In genomic region chr19:3599776-3600183, GRCh38 we compare ENCODE assay signal across 20 cellular contexts. TPM values are rescaled to one million over a fixed set of nuclear protein-coding genes. Genes with fewer than 3 reads are reported as not detected.
DNase-seq lines count a peak whose midpoint lies in the region; ATAC-seq, FAIRE-seq and TF ChIP-seq lines count a peak whose summit lies in the region.
"Had no signal": no experiment of that assay in that cellular context is flagged by ENCODE, and none has a peak within 500 bp of the region (broad histone marks: within the 10 kb centered on the region; RNA-seq: fewer than 3 reads in every experiment).

No MANE protein-coding gene starts in this region.

- peak; percentile 46 for TF ChIP-seq CTCF in choroid plexus epithelial cell (conservative IDR thresholded peaks at IDR 0.05; ENCODE audit: low read depth, low read length)
- TF ChIP-seq CTCF in progenitor cell of endocrine pancreas (IDR thresholded peaks at IDR 0.05; ENCODE audit: unreplicated experiment), result peak; percentile 26

- no peak for FAIRE-seq in urothelium cell line (lab: Jason Lieb, UNC)
- FAIRE-seq: endothelial cell of umbilical vein had no signal

- H3K27ac Mint-ChIP-seq in progenitor cell of endocrine pancreas, result no peak overlapping the region
- H3K27ac Mint-ChIP-seq: activated B cell treated with CpG ODN at 0.5 μM for 24 hours; activated T-helper 2 cell treated with anti-CD3 and anti-CD28 coated beads, Interferon-gamma antibody, Interleukin-2, Interleukin-4, amounts not matched to agents 10 μg/mL and 5 μg/mL and 100 μg/mL, durations not matched to agents 14 hours and 24 hours and 36 hours; natural killer cell treated with Interleukin-12 subunit alpha and Interleukin-12 subunit beta and Interleukin-15 and Interleukin-18, amount 100 ng/mL, for 72 hours had no signal

- H3K4me1 Mint-ChIP-seq in progenitor cell of endocrine pancreas (ENCODE audit: low read depth), result no peaks in the 10 kb centered on the region

- H3K4me3 Mint-ChIP-seq in progenitor cell of endocrine pancreas (ENCODE audit: low read depth), result no peak overlapping the region
- H3K4me3 Mint-ChIP-seq: activated B cell treated with CpG ODN at 0.5 μM for 24 hours; natural killer cell treated with Interleukin-12 subunit alpha and Interleukin-12 subunit beta and Interleukin-15 and Interleukin-18, amount 100 ng/mL, for 72 hours had no signal

- no peak for ATAC-seq in GM18519 (IDR thresholded peaks at IDR 0.05; ENCODE audit: low FRiP score, unreplicated experiment)

- no peak overlapping the region for H3K4me3 ChIP-seq in choroid plexus epithelial cell (ENCODE audit: low read depth, low read length)
- H3K4me3 ChIP-seq: BLaER1, Peyer's patch had no signal

- H3K27me3 Mint-ChIP-seq in progenitor cell of endocrine pancreas, result peaks cover under 1% of the 10 kb centered on the region
- H3K27me3 Mint-ChIP-seq: activated B cell treated with CpG ODN at 0.5 μM for 24 hours; natural killer cell treated with Interleukin-12 subunit alpha and Interleukin-12 subunit beta and Interleukin-15 and Interleukin-18, amount 100 ng/mL, for 72 hours had no signal

- H3K9me3 Mint-ChIP-seq in progenitor cell of endocrine pancreas (ENCODE audit: low read depth), result no peaks in the 10 kb centered on the region
- H3K9me3 Mint-ChIP-seq: activated B cell treated with CpG ODN at 0.5 μM for 24 hours; activated T-helper 2 cell treated with anti-CD3 and anti-CD28 coated beads, Interferon-gamma antibody, Interleukin-2, Interleukin-4, amounts not matched to agents 10 μg/mL and 5 μg/mL and 100 μg/mL, durations not matched to agents 14 hours and 24 hours and 36 hours; natural killer cell treated with Interleukin-12 subunit alpha and Interleukin-12 subunit beta and Interleukin-15 and Interleukin-18, amount 100 ng/mL, for 72 hours had no signal

- H3K36me3 Mint-ChIP-seq in progenitor cell of endocrine pancreas (ENCODE audit: insufficient read depth), result no peaks in the 10 kb centered on the region
- H3K36me3 Mint-ChIP-seq: natural killer cell treated with Interleukin-12 subunit alpha and Interleukin-12 subunit beta and Interleukin-15 and Interleukin-18, amount 100 ng/mL, for 72 hours had no signal

- peak; percentile 57 for DNase-seq in ELF-1 (ENCODE audit: low read depth, low spot score)
- DNase-seq in HuH-7.5 (ENCODE audit: low spot score), result peak; percentile 95
- no peak for DNase-seq in choroid plexus epithelial cell (ENCODE audit: low read depth)
- no peak for DNase-seq in progenitor cell of endocrine pancreas (ENCODE audit: low spot score, unreplicated experiment)
- no peak for DNase-seq in T-helper 2 cell
- DNase-seq in urothelium cell line (ENCODE audit: low spot score), result no peak
- no peak for DNase-seq in activated CD4-positive, alpha-beta T cell treated with anti-CD3 and anti-CD28 coated beads for 48 hours
- DNase-seq: activated B cell treated with CpG ODN at 0.5 μM for 24 hours, DMS 273 treated with DMSO at 0.1 percent for 48 hours, KG1, NCI-H1092 treated with DMSO at 0.1 percent for 48 hours, NCI-H2171, NCI-H748 treated with DMSO at 0.1 percent for 48 hours, Peyer's patch, retina had no signal

RNA-seq across cellular contexts. Expression of gene TBXA2R, which starts 6.9 kb away (rescaled TPM):
- not detected in 2 replicates for total RNA-seq in progenitor cell of endocrine pancreas

RNA-seq across cellular contexts. Expression of gene GIPC3, which starts 14.5 kb away (rescaled TPM):
- not detected in 2 replicates for total RNA-seq in progenitor cell of endocrine pancreas

RNA-seq across cellular contexts. Expression of gene CACTIN, which starts 26.8 kb away (rescaled TPM):
- total RNA-seq in progenitor cell of endocrine pancreas, result 33.4 and 43.9 TPM in 2 replicates

RNA-seq across cellular contexts. Expression of gene HMG20B, which starts 27.0 kb away (rescaled TPM):
- 72.8 and 79.7 TPM in 2 replicates for total RNA-seq in progenitor cell of endocrine pancreas

RNA-seq across cellular contexts. Expression of gene MFSD12, which starts 42.4 kb away (rescaled TPM):
- total RNA-seq in progenitor cell of endocrine pancreas, result 71.5 and 75.1 TPM in 2 replicates

Comparison
In these comparisons a context has a peak if more than half of its experiments do, and no peak if none do; other contexts are left out.
1. DNase-seq: peak in ELF-1 (single experiment) and HuH-7.5 (single experiment); none in choroid plexus epithelial cell (single experiment), progenitor cell of endocrine pancreas (single experiment), T-helper 2 cell (0 of 5), urothelium cell line (single experiment) and activated CD4-positive, alpha-beta T cell treated with anti-CD3 and anti-CD28 coated beads for 48 hours (single experiment).